8 cellular contexts compared by ENCODE assay signal in the genomic region with DNA sequence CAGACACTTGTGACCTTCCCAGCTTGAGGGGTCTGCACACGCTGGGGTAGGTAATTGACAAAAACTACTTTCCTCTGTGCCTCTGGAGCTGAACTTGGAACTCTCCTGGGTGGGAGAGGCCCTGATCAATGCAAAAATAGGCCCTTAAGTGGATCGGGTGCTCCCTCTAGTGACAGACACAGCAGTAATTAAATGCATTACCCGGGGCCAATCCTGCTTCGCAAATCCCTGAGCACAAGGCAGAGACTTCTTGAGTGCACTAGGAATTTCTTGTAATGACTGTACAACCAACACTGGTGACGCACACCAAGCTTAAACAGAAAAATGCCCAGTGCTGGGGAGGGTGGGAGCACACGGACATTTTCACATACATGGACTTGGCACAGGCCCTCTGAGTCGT. TPM values are rescaled to one million over a fixed set of nuclear protein-coding genes. Genes with fewer than 3 reads are reported as not detected.
DNase-seq lines count a peak whose midpoint lies in the region; ATAC-seq and TF ChIP-seq lines count a peak whose summit lies in the region.

No MANE protein-coding gene starts in this region.

- no peaks in the 10 kb centered on the region for H3K36me3 Mint-ChIP-seq in progenitor cell of endocrine pancreas (ENCODE audit: insufficient read depth)

- TF ChIP-seq RAD21 in Ishikawa (IDR thresholded peaks at IDR 0.05; ENCODE audit: low read depth), result peak; percentile 93

- H3K4me1 Mint-ChIP-seq in progenitor cell of endocrine pancreas (ENCODE audit: low read depth), result peaks cover 1% of the 10 kb centered on the region

- intact Hi-C loops in head of caudate nucleus (cut with DNase I), result no loop called here

- H3K27me3 Mint-ChIP-seq in progenitor cell of endocrine pancreas, result peaks cover 29% of the 10 kb centered on the region

- no peak overlapping the region for H3K4me3 Mint-ChIP-seq in progenitor cell of endocrine pancreas (ENCODE audit: low read depth)

- peak; percentile 82 for DNase-seq in DMS53 (lab: John Stamatoyannopoulos, UW)
- peak; percentile 65 for DNase-seq in RPMI8226
- peak; percentile 16 for DNase-seq in activated naive CD8-positive, alpha-beta T cell treated with anti-CD3 and anti-CD28 coated beads, Interleukin-2, amount 50 U/mL, for 16 hours (ENCODE audit: low read depth, low spot score)
- DNase-seq in head of caudate nucleus, result peak in 41 of 42 donors; percentile 39 to 89 (median 70)
- peak; percentile 54 for DNase-seq in progenitor cell of endocrine pancreas (ENCODE audit: low spot score, unreplicated experiment)

- ATAC-seq in GM21529 (IDR thresholded peaks at IDR 0.05; ENCODE audit: unreplicated experiment), result no peak
- ATAC-seq in HG03095 (IDR thresholded peaks at IDR 0.05; ENCODE audit: unreplicated experiment), result no peak

- peak overlapping the region; percentile 71 for H3K27ac Mint-ChIP-seq in progenitor cell of endocrine pancreas

- TF ChIP-seq EP300 in Ishikawa (IDR thresholded peaks at IDR 0.05; ENCODE audit: borderline replicate concordance), result no peak

- no peaks in the 10 kb centered on the region for H3K9me3 Mint-ChIP-seq in progenitor cell of endocrine pancreas (ENCODE audit: low read depth)

- peak; percentile 82 for TF ChIP-seq CTCF in progenitor cell of endocrine pancreas (IDR thresholded peaks at IDR 0.05; ENCODE audit: unreplicated experiment)

TF ChIP-seq in Ishikawa, 13 proteins besides CTCF, POLR2A, EP300 and RAD21:
- TF ChIP-seq, protein P1, sequence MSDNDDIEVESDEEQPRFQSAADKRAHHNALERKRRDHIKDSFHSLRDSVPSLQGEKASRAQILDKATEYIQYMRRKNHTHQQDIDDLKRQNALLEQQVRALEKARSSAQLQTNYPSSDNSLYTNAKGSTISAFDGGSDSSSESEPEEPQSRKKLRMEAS (IDR thresholded peaks at IDR 0.05), result peak; percentile 71
- TF ChIP-seq YY1 (IDR thresholded peaks at IDR 0.05; ENCODE audit: low read depth), result no peak

RNA-seq across cellular contexts. Expression of a gene that starts 10.6 kb away (rescaled TPM):
- 69.9 and 77.2 TPM in 2 replicates for total RNA-seq in progenitor cell of endocrine pancreas

RNA-seq across cellular contexts. Expression of a gene that starts 24.9 kb away (rescaled TPM):
- total RNA-seq in progenitor cell of endocrine pancreas, result 0.10 TPM in 1 of 2 replicates, not detected in the other

RNA-seq across cellular contexts. Expression of a gene that starts 32.5 kb away (rescaled TPM):
- 1,450 and 1,547 TPM in 2 replicates for total RNA-seq in progenitor cell of endocrine pancreas

RNA-seq across cellular contexts. Expression of a gene that starts 34.1 kb away (rescaled TPM):
- 5.0 and 5.6 TPM in 2 replicates for total RNA-seq in progenitor cell of endocrine pancreas

RNA-seq across cellular contexts. Expression of a gene that starts 41.6 kb away (rescaled TPM):
- 2.3 and 4.3 TPM in 2 replicates for total RNA-seq in progenitor cell of endocrine pancreas

Comparison
In these comparisons a context has a peak if more than half of its experiments do, and no peak if none do; other contexts are left out.
1. DNase-seq: peak in every context shown above with its lines; median percentile 82 in DMS53; 70 in head of caudate nucleus; 65 in RPMI8226; 54 in progenitor cell of endocrine pancreas; 16 in activated naive CD8-positive, alpha-beta T cell treated with anti-CD3 and anti-CD28 coated beads, Interleukin-2, amount 50 U/mL, for 16 hours.